In the genomic region with DNA sequence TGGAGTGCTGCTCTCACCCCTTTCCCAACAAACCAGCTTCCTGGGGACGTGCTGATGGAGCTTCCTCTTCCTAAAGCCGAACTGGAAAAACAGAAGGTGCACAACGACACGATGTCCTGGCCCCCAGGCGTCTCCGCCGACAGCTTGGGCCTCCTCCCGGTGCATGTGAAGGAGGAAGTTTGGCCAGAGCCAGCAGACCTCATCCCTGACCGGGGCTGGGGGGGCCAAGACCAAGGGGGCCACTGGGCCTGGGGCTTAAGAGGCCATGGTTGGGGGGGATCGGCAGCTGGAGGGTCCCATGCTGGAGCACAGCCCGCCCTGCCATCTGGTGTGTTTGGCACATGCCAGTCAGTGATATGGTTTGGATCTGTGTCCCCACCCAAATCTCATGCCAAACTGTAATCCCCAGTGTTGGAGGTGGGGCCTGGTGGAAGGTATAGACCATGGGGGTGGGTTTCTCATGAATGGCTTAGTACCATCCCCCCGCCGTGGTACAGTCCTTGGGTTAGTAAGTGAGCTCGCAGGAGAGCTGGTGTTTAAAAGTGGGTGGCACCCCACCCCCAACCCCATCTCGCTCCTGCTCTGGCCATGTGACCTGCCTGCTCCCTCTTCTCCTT, we compare ENCODE assay signal across 15 cellular contexts. TPM values are rescaled to one million over a fixed set of nuclear protein-coding genes. Genes with fewer than 3 reads are reported as not detected.
DNase-seq lines count a peak whose midpoint lies in the region; ATAC-seq, FAIRE-seq and TF ChIP-seq lines count a peak whose summit lies in the region.
"Had no signal": no experiment of that assay in that cellular context is flagged by ENCODE, and none has a peak within 500 bp of the region (broad histone marks: within the 10 kb centered on the region; RNA-seq: fewer than 3 reads in every experiment).

No MANE protein-coding gene starts in this region.

- no peak overlapping the region for H3K4ac ChIP-seq in mesenchymal stem cell (ENCODE audit: low read depth in 1 of 2, low read length in 2 of 2)

- no peak overlapping the region for H3K18ac ChIP-seq in mesenchymal stem cell (ENCODE audit: low read depth in 1 of 2, low read length in 2 of 2)

- H2AK5ac ChIP-seq in mesenchymal stem cell (ENCODE audit: low read length, severe bottlenecking): no peak overlapping the region

- H3K4me3 ChIP-seq in A549 (no peak overlapping the region), WERI-Rb-1 (ENCODE audit: low read depth, low read length) (no peak overlapping the region), mesenchymal stem cell (ENCODE audit: insufficient read depth in 1 of 2, low read depth in 1 of 2, low read length in 2 of 2) (no peak overlapping the region)
- H3K4me3 ChIP-seq: BLaER1 treated with 17β-estradiol and CSF1 and Interleukin-3, amounts not matched to agents 10 nM and 100 nM had no signal

- POLR2A ChIA-PET in activated CD4-positive, alpha-beta memory T cell treated with anti-CD3 and anti-CD28 coated beads for 36 hours (lab: Charles Lee): interaction anchor here (1.1 to 1.5 kb wide), 2 partner anchors 20 to 40 kb away, joined by 3 to 4 read pairs; a partner anchor contains a TSS
- POLR2A ChIA-PET in activated CD4-positive, alpha-beta memory T cell treated with anti-CD3 and anti-CD28 coated beads, Interleukin-2, amount 10 ng/mL, durations not matched to agents 7 days and 5 days (lab: Charles Lee): interaction anchor here (1.1 kb wide), 1 partner anchor 20 kb away, joined by 4 read pairs; a partner anchor contains a TSS
- POLR2A ChIA-PET in A549 (lab: Yijun Ruan, JAX): no interaction called here

- peaks cover 20% of the 10 kb centered on the region for H3K4me1 Mint-ChIP-seq in activated CD4-positive, alpha-beta memory T cell treated with anti-CD3 and anti-CD28 coated beads for 36 hours (ENCODE audit: low read depth)
- peaks cover 16% of the 10 kb centered on the region for H3K4me1 Mint-ChIP-seq in activated CD4-positive, alpha-beta memory T cell treated with anti-CD3 and anti-CD28 coated beads, Interleukin-2, amount 10 ng/mL, durations not matched to agents 7 days and 5 days

- FAIRE-seq in A549 (lab: Jason Lieb, UNC): no peak
- FAIRE-seq: H1 had no signal

- H3K4me2 ChIP-seq in A549 (no peak overlapping the region), mesenchymal stem cell (ENCODE audit: low read length, poor library complexity, severe bottlenecking) (no peak overlapping the region)
- H3K4me2 ChIP-seq: BLaER1 treated with 17β-estradiol and CSF1 and Interleukin-3, amounts not matched to agents 10 nM and 100 nM had no signal

- no peak overlapping the region for H2BK15ac ChIP-seq in mesenchymal stem cell (ENCODE audit: low read depth, poor library complexity, severe bottlenecking)

- no peak overlapping the region for H2BK12ac ChIP-seq in mesenchymal stem cell (ENCODE audit: low read length in 2 of 2)

- ATAC-seq in A549: peak; percentile 8 to 14; a peak in 3 of 6 replicates
- ATAC-seq in HG02970 (IDR thresholded peaks at IDR 0.05; ENCODE audit: low FRiP score, unreplicated experiment): no peak

- H3K23ac ChIP-seq in mesenchymal stem cell (ENCODE audit: low read length in 2 of 2): no peak overlapping the region

- TF ChIP-seq POLR2A in A549 (IDR thresholded peaks at IDR 0.05; ENCODE audit: low read length): no peak

- H4K91ac ChIP-seq in mesenchymal stem cell (ENCODE audit: low read length): no peak overlapping the region

- no peak overlapping the region for H3K14ac ChIP-seq in mesenchymal stem cell (ENCODE audit: low read length in 2 of 2)

- H3K27me3 Mint-ChIP-seq in activated CD4-positive, alpha-beta memory T cell treated with anti-CD3 and anti-CD28 coated beads for 36 hours: peaks cover 43% of the 10 kb centered on the region
- peaks cover 43% of the 10 kb centered on the region for H3K27me3 Mint-ChIP-seq in activated CD4-positive, alpha-beta memory T cell treated with anti-CD3 and anti-CD28 coated beads, Interleukin-2, amount 10 ng/mL, durations not matched to agents 7 days and 5 days

- TF ChIP-seq RAD21 in A549 (conservative IDR thresholded peaks at IDR 0.05 in 1 of 2, IDR thresholded peaks at IDR 0.05 in 1 of 2): no peak

- no peak overlapping the region for H3K4me3 Mint-ChIP-seq in activated CD4-positive, alpha-beta memory T cell treated with anti-CD3 and anti-CD28 coated beads for 36 hours
- H3K4me3 Mint-ChIP-seq in activated CD4-positive, alpha-beta memory T cell treated with anti-CD3 and anti-CD28 coated beads, Interleukin-2, amount 10 ng/mL, durations not matched to agents 7 days and 5 days: no peak overlapping the region
- H3K4me3 Mint-ChIP-seq: CD4-positive, CD25-positive, alpha-beta regulatory T cell had no signal

- intact Hi-C loops in activated CD4-positive, alpha-beta memory T cell treated with anti-CD3 and anti-CD28 coated beads for 36 hours (cut with micrococcal nuclease): no loop called here

- H3K36me3 ChIP-seq in WERI-Rb-1: peaks cover 12% of the 10 kb centered on the region
- H3K36me3 ChIP-seq in mesenchymal stem cell (ENCODE audit: control insufficient read depth in 1 of 2, insufficient read depth in 2 of 2, low read depth in 1 of 2, low read length in 2 of 2): no peaks in the 10 kb centered on the region
- H3K36me3 ChIP-seq: BLaER1 treated with 17β-estradiol and CSF1 and Interleukin-3, amounts not matched to agents 10 nM and 100 nM had no signal

- H3K4me1 ChIP-seq in A549: peaks cover 11% of the 10 kb centered on the region
- H3K4me1 ChIP-seq in mesenchymal stem cell (ENCODE audit: control insufficient read depth, insufficient read depth, low read depth, low read length): peaks cover 9% of the 10 kb centered on the region

- TF ChIP-seq EP300 in A549 (IDR thresholded peaks at IDR 0.05): no peak

- no peak overlapping the region for H3K9ac ChIP-seq in mesenchymal stem cell (ENCODE audit: low read length)
- H3K9ac ChIP-seq: BLaER1 treated with 17β-estradiol and CSF1 and Interleukin-3, amounts not matched to agents 10 nM and 100 nM had no signal

- H3K27me3 ChIP-seq in WERI-Rb-1 (ENCODE audit: insufficient read depth, low read depth, severe bottlenecking) (no peaks in the 10 kb centered on the region), mesenchymal stem cell (ENCODE audit: control insufficient read depth in 1 of 2, insufficient read depth in 1 of 2, low read length in 2 of 2) (peaks cover 14 to 49% of the 10 kb centered on the region in 2 experiments)

- peaks cover 10% of the 10 kb centered on the region for H3K9me3 Mint-ChIP-seq in activated CD4-positive, alpha-beta memory T cell treated with anti-CD3 and anti-CD28 coated beads for 36 hours
- peaks cover 9% of the 10 kb centered on the region for H3K9me3 Mint-ChIP-seq in activated CD4-positive, alpha-beta memory T cell treated with anti-CD3 and anti-CD28 coated beads, Interleukin-2, amount 10 ng/mL, durations not matched to agents 7 days and 5 days

- CTCF ChIA-PET in activated CD4-positive, alpha-beta memory T cell treated with anti-CD3 and anti-CD28 coated beads for 36 hours (lab: Charles Lee): interaction anchor here (1.0 to 4.1 kb wide), 4 partner anchors 9 to 40 kb away, joined by 3 to 20 read pairs (median 3); no protein-coding TSS in a partner anchor
- CTCF ChIA-PET in activated CD4-positive, alpha-beta memory T cell treated with anti-CD3 and anti-CD28 coated beads, Interleukin-2, amount 10 ng/mL, durations not matched to agents 7 days and 5 days (lab: Charles Lee): interaction anchor here (0.7 to 1.2 kb wide), 4 partner anchors 9 to 89 kb away, joined by 3 to 5 read pairs (median 4); no protein-coding TSS in a partner anchor
- CTCF ChIA-PET in A549 (lab: Yijun Ruan, JAX): interaction anchor here (2.4 to 4.9 kb wide), 4 partner anchors 8 to 12 kb away, joined by 7 to 48 read pairs (median 18); no protein-coding TSS in a partner anchor

- H2BK120ac ChIP-seq in mesenchymal stem cell (ENCODE audit: low read depth, low read length): no peak overlapping the region

- H3K9me3 ChIP-seq in A549 (peaks cover 14% of the 10 kb centered on the region; the same call in 2 of the 3 replicates), WERI-Rb-1 (ENCODE audit: severe bottlenecking) (peaks cover 3% of the 10 kb centered on the region), mesenchymal stem cell (ENCODE audit: control insufficient read depth, low read length) (peaks cover 5% of the 10 kb centered on the region)

- H2BK5ac ChIP-seq in mesenchymal stem cell (ENCODE audit: low read depth, low read length, poor library complexity, severe bottlenecking): no peak overlapping the region

- H4K8ac ChIP-seq in mesenchymal stem cell (ENCODE audit: low read length): no peak overlapping the region

- H2AFZ ChIP-seq in mesenchymal stem cell (ENCODE audit: low read depth, low read length): no peak overlapping the region

- H3K79me1 ChIP-seq in mesenchymal stem cell (replicated peaks; ENCODE audit: low read length, poor library complexity, severe bottlenecking): no peaks in the 10 kb centered on the region

- no peak for DNase-seq in activated CD4-positive, alpha-beta memory T cell treated with anti-CD3 and anti-CD28 coated beads for 36 hours
- DNase-seq in activated CD4-positive, alpha-beta memory T cell treated with anti-CD3 and anti-CD28 coated beads, Interleukin-2, amount 10 ng/mL, durations not matched to agents 7 days and 5 days: no peak
- DNase-seq in A549 (ENCODE audit: low read depth in 1 of 2, low spot score in 1 of 2) (no peak), WERI-Rb-1 (peak; percentile 7), mesenchymal stem cell (peak; percentile 60), NCI-H1436 treated with DMSO at 0.1 percent for 48 hours (lab: John Stamatoyannopoulos, UW) (no peak)
- no peak for DNase-seq in stimulated activated CD4-positive, alpha-beta T cell treated with anti-CD3 and anti-CD28 coated beads, Interleukin-1b, Interleukin-23, amount 100 ng/mL, for 48 hours
- DNase-seq: 8988T; ACHN; CD4-positive, CD25-positive, alpha-beta regulatory T cell; HCEC 1CT had no signal

- WGBS in A549 (ENCODE audit: missing lambda C conversion rate): 69% methylated on average over 6 of the region's 15 CpGs
- 86% methylated on average over 15 of the region's 15 CpGs for WGBS in mesenchymal stem cell

- no peak for TF ChIP-seq CTCF in A549 (IDR thresholded peaks at IDR 0.05)
- TF ChIP-seq CTCF in WERI-Rb-1 (IDR thresholded peaks at IDR 0.05; ENCODE audit: low read depth, low read length): no peak

- H3K27ac ChIP-seq in A549 (no peak overlapping the region), WERI-Rb-1 (no peak overlapping the region), mesenchymal stem cell (ENCODE audit: low read length, poor library complexity, severe bottlenecking) (no peak overlapping the region)
- H3K27ac ChIP-seq: BLaER1 treated with 17β-estradiol and CSF1 and Interleukin-3, amounts not matched to agents 10 nM and 100 nM had no signal

- H3K36me3 Mint-ChIP-seq in activated CD4-positive, alpha-beta memory T cell treated with anti-CD3 and anti-CD28 coated beads for 36 hours: no peaks in the 10 kb centered on the region
- peaks cover 7% of the 10 kb centered on the region for H3K36me3 Mint-ChIP-seq in activated CD4-positive, alpha-beta memory T cell treated with anti-CD3 and anti-CD28 coated beads, Interleukin-2, amount 10 ng/mL, durations not matched to agents 7 days and 5 days (ENCODE audit: low read depth)
- H3K36me3 Mint-ChIP-seq: CD4-positive, CD25-positive, alpha-beta regulatory T cell had no signal

- peak overlapping the region; percentile 5 for H3K27ac Mint-ChIP-seq in activated CD4-positive, alpha-beta memory T cell treated with anti-CD3 and anti-CD28 coated beads for 36 hours
- no peak overlapping the region for H3K27ac Mint-ChIP-seq in activated CD4-positive, alpha-beta memory T cell treated with anti-CD3 and anti-CD28 coated beads, Interleukin-2, amount 10 ng/mL, durations not matched to agents 7 days and 5 days

RNA-seq across cellular contexts. Expression of a gene that starts 6.4 kb away (rescaled TPM):
- 1 to 10 TPM; 1.7 to 2.0 TPM for total RNA-seq in activated CD4-positive, alpha-beta memory T cell treated with anti-CD3 and anti-CD28 coated beads for 36 hours
- total RNA-seq in activated CD4-positive, alpha-beta memory T cell treated with anti-CD3 and anti-CD28 coated beads, Interleukin-2, amount 10 ng/mL, durations not matched to agents 7 days and 5 days: under 1 TPM in 1 of 2 experiments, not detected in 1; 0.23 TPM
- polyA plus RNA-seq in A549 (2011; rRNA removed): 4.2 and 5.9 TPM in 2 replicates
- 32.9 and 46.9 TPM in 2 replicates for polyA plus RNA-seq in A549 (2012; cell fraction: cytosol; rRNA removed)
- polyA plus RNA-seq in A549 (2012; cell fraction: nucleus; rRNA removed): 111 and 145 TPM in 2 replicates
- 8.4 to 9.6 TPM (median 8.8 TPM) in 3 replicates for polyA plus RNA-seq in A549 (2017; fragmentation: RNase III; extraction: RNeasy Plus Mini Kit Qiagen cat#74134 plus additional on column Dnase treatment)
- polyA minus RNA-seq in A549 (2011; rRNA and poly(A)+ RNA removed): 0.99 and 3.5 TPM in 2 replicates
- 28.5 TPM for polyA plus RNA-seq in mesenchymal stem cell (2013, experiment 1 of 2)
- polyA plus RNA-seq in mesenchymal stem cell (2013, experiment 2 of 2): 25.8 TPM

RNA-seq across cellular contexts. Expression of a gene that starts 11.6 kb away (rescaled TPM):
- total RNA-seq in activated CD4-positive, alpha-beta memory T cell treated with anti-CD3 and anti-CD28 coated beads for 36 hours: not detected
- not detected for total RNA-seq in activated CD4-positive, alpha-beta memory T cell treated with anti-CD3 and anti-CD28 coated beads, Interleukin-2, amount 10 ng/mL, durations not matched to agents 7 days and 5 days
- polyA plus RNA-seq in A549 (2011; rRNA removed) (not detected in 2 replicates), A549 (2017; fragmentation: RNase III; extraction: RNeasy Plus Mini Kit Qiagen cat#74134 plus additional on column Dnase treatment) (0.12 to 0.33 TPM (median 0.30 TPM) in 3 replicates)
- polyA plus RNA-seq in A549 (2012; cell fraction: cytosol; rRNA removed): 0.03 and 0.05 TPM in 2 replicates
- polyA plus RNA-seq in A549 (2012; cell fraction: nucleus; rRNA removed): 0.09 and 0.17 TPM in 2 replicates
- 0.12 TPM in 1 of 2 replicates, not detected in the other for polyA minus RNA-seq in A549 (2011; rRNA and poly(A)+ RNA removed)
- polyA plus RNA-seq in mesenchymal stem cell (2013, experiment 1 of 2): not detected
- not detected for polyA plus RNA-seq in mesenchymal stem cell (2013, experiment 2 of 2)
- total RNA-seq: CD4-positive, CD25-positive, alpha-beta regulatory T cell; Daoy; H1 had no signal
- polyA plus RNA-seq: CD4-positive, CD25-positive, alpha-beta regulatory T cell; H1 had no signal

RNA-seq across cellular contexts. Expression of a gene that starts 19.8 kb away (rescaled TPM):
- 100 to 1,000 TPM in 1 of 2 experiments, 10 to 100 TPM in 1; 96.9 to 108 TPM for total RNA-seq in activated CD4-positive, alpha-beta memory T cell treated with anti-CD3 and anti-CD28 coated beads for 36 hours
- total RNA-seq in activated CD4-positive, alpha-beta memory T cell treated with anti-CD3 and anti-CD28 coated beads, Interleukin-2, amount 10 ng/mL, durations not matched to agents 7 days and 5 days: 100 to 1,000 TPM; 593 to 623 TPM
- polyA plus RNA-seq in A549 (2011; rRNA removed) (4.3 and 4.6 TPM in 2 replicates), A549 (2017; fragmentation: RNase III; extraction: RNeasy Plus Mini Kit Qiagen cat#74134 plus additional on column Dnase treatment) (11.2 to 17.6 TPM (median 11.2 TPM) in 3 replicates)
- polyA plus RNA-seq in A549 (2012; cell fraction: cytosol; rRNA removed): 15.8 and 18.5 TPM in 2 replicates
- 21.1 and 23.1 TPM in 2 replicates for polyA plus RNA-seq in A549 (2012; cell fraction: nucleus; rRNA removed)
- 0.78 and 0.95 TPM in 2 replicates for polyA minus RNA-seq in A549 (2011; rRNA and poly(A)+ RNA removed)
- 70.3 TPM for polyA plus RNA-seq in mesenchymal stem cell (2013, experiment 1 of 2)
- polyA plus RNA-seq in mesenchymal stem cell (2013, experiment 2 of 2): 75.0 TPM

RNA-seq across cellular contexts. Expression of a gene that starts 26.4 kb away (rescaled TPM):
- total RNA-seq in activated CD4-positive, alpha-beta memory T cell treated with anti-CD3 and anti-CD28 coated beads for 36 hours: 10 to 100 TPM; 33.2 to 35.6 TPM
- total RNA-seq in activated CD4-positive, alpha-beta memory T cell treated with anti-CD3 and anti-CD28 coated beads, Interleukin-2, amount 10 ng/mL, durations not matched to agents 7 days and 5 days: 10 to 100 TPM; 18.3 to 22.8 TPM
- polyA plus RNA-seq in A549 (2011; rRNA removed): 23.9 and 34.9 TPM in 2 replicates
- polyA plus RNA-seq in A549 (2012; cell fraction: cytosol; rRNA removed): 54.0 and 72.0 TPM in 2 replicates
- polyA plus RNA-seq in A549 (2012; cell fraction: nucleus; rRNA removed): 477 and 531 TPM in 2 replicates
- polyA plus RNA-seq in A549 (2017; fragmentation: RNase III; extraction: RNeasy Plus Mini Kit Qiagen cat#74134 plus additional on column Dnase treatment): 88.0 to 95.3 TPM (median 90.9 TPM) in 3 replicates
- polyA minus RNA-seq in A549 (2011; rRNA and poly(A)+ RNA removed): 27.8 and 31.7 TPM in 2 replicates
- polyA plus RNA-seq in mesenchymal stem cell (2013, experiment 1 of 2): 64.9 TPM
- polyA plus RNA-seq in mesenchymal stem cell (2013, experiment 2 of 2): 62.3 TPM

RNA-seq across cellular contexts. Expression of a gene that starts 27.2 kb away (rescaled TPM):
- 1 to 10 TPM; 5.8 to 6.0 TPM for total RNA-seq in activated CD4-positive, alpha-beta memory T cell treated with anti-CD3 and anti-CD28 coated beads for 36 hours
- total RNA-seq in activated CD4-positive, alpha-beta memory T cell treated with anti-CD3 and anti-CD28 coated beads, Interleukin-2, amount 10 ng/mL, durations not matched to agents 7 days and 5 days: 1 to 10 TPM; 7.6 to 8.2 TPM
- 0.61 and 0.75 TPM in 2 replicates for polyA plus RNA-seq in A549 (2011; rRNA removed)
- polyA plus RNA-seq in A549 (2012; cell fraction: cytosol; rRNA removed): 1.6 and 2.3 TPM in 2 replicates
- polyA plus RNA-seq in A549 (2012; cell fraction: nucleus; rRNA removed): 9.4 and 13.1 TPM in 2 replicates
- polyA plus RNA-seq in A549 (2017; fragmentation: RNase III; extraction: RNeasy Plus Mini Kit Qiagen cat#74134 plus additional on column Dnase treatment): 3.2 to 3.6 TPM (median 3.4 TPM) in 3 replicates
- 0.33 and 0.73 TPM in 2 replicates for polyA minus RNA-seq in A549 (2011; rRNA and poly(A)+ RNA removed)
- 0.75 TPM for polyA plus RNA-seq in mesenchymal stem cell (2013, experiment 1 of 2)
- 0.60 TPM for polyA plus RNA-seq in mesenchymal stem cell (2013, experiment 2 of 2)

Comparison
In these comparisons a context has a peak if more than half of its experiments do, and no peak if none do; other contexts are left out.
1. RNA of a gene that starts 19.8 kb away (total RNA-seq): 593 to 623 TPM in activated CD4-positive, alpha-beta memory T cell treated with anti-CD3 and anti-CD28 coated beads, Interleukin-2, amount 10 ng/mL, durations not matched to agents 7 days and 5 days; 96.9 to 108 TPM in activated CD4-positive, alpha-beta memory T cell treated with anti-CD3 and anti-CD28 coated beads for 36 hours; every median in the first group is over 4 times any median in the second.
2. DNase-seq: peak in WERI-Rb-1 (single experiment) and mesenchymal stem cell (single experiment); none in activated CD4-positive, alpha-beta memory T cell treated with anti-CD3 and anti-CD28 coated beads for 36 hours (single experiment), activated CD4-positive, alpha-beta memory T cell treated with anti-CD3 and anti-CD28 coated beads, Interleukin-2, amount 10 ng/mL, durations not matched to agents 7 days and 5 days (single experiment), A549 (0 of 2), NCI-H1436 treated with DMSO at 0.1 percent for 48 hours (single experiment) and stimulated activated CD4-positive, alpha-beta T cell treated with anti-CD3 and anti-CD28 coated beads, Interleukin-1b, Interleukin-23, amount 100 ng/mL, for 48 hours (single experiment).